16 cellular contexts compared by ENCODE assay signal in genomic region chr1:21165076-21165475, GRCh38.
"Had no signal": no experiment of that assay in that cellular context is flagged by ENCODE, and none has a peak within 500 bp of the region (broad histone marks: within the 10 kb centered on the region; RNA-seq: fewer than 3 reads in every experiment).

No MANE protein-coding gene starts in this region.

- DNase-seq: activated CD4-positive, alpha-beta T cell treated with anti-CD3 and anti-CD28 coated beads for 1 hour; activated CD4-positive, alpha-beta T cell treated with anti-CD3 and anti-CD28 coated beads, Interleukin-2, amount 50 U/mL, for 48 hours; activated CD8-positive, alpha-beta memory T cell treated with anti-CD3 and anti-CD28 coated beads, Interleukin-2, amount 10 ng/mL, durations not matched to agents 7 days and 5 days; activated effector memory CD4-positive, alpha-beta T cell treated with Interleukin-2 at 50 U/mL for 16 hours; activated T-cell treated with anti-CD3 and anti-CD28 coated beads, Interleukin-2, amount 50 U/mL, for 24 hours; brain microvascular endothelial cell; endodermal cell; glutamatergic neuron; spleen; stimulated activated CD4-positive, alpha-beta T cell treated with anti-CD3 and anti-CD28 coated beads, Interleukin-1b, Interleukin-23, amount 100 ng/mL, for 48 hours; stimulated activated naive B cell treated with anti-CD40 and anti-IgM and Interleukin-4, amounts not matched to agents 10 μg/mL and 1 μg/mL and 100 μg/mL, for 72 hours; substantia nigra; transverse colon had no signal

- H3K27ac Mint-ChIP-seq: activated naive CD4-positive, alpha-beta T cell treated with anti-CD3 and anti-CD28 coated beads, Interleukin-2, amount 50 U/mL, for 72 hours; activated T-cell treated with anti-CD3 and anti-CD28 coated beads, Interleukin-2, amount 50 U/mL, for 24 hours; endodermal cell; mesothelial cell of epicardium had no signal

- H3K9me3 ChIP-seq: right atrium auricular region, spleen, transverse colon had no signal

- H3K4me1 Mint-ChIP-seq: endodermal cell had no signal

- H3K27ac ChIP-seq: brain microvascular endothelial cell, right atrium auricular region, transverse colon had no signal

- H3K27me3 Mint-ChIP-seq: activated CD8-positive, alpha-beta memory T cell treated with anti-CD3 and anti-CD28 coated beads, Interleukin-2, amount 10 ng/mL, durations not matched to agents 7 days and 5 days; activated T-cell treated with anti-CD3 and anti-CD28 coated beads, Interleukin-2, amount 50 U/mL, for 24 hours; stimulated activated naive B cell treated with anti-CD40 and anti-IgM and Interleukin-4, amounts not matched to agents 10 μg/mL and 1 μg/mL and 100 μg/mL, for 72 hours had no signal

- H3K4me1 ChIP-seq: right atrium auricular region had no signal

- H3K9me3 Mint-ChIP-seq: activated naive CD4-positive, alpha-beta T cell treated with anti-CD3 and anti-CD28 coated beads, Interleukin-2, amount 50 U/mL, for 72 hours; activated T-cell treated with anti-CD3 and anti-CD28 coated beads, Interleukin-2, amount 50 U/mL, for 24 hours; endodermal cell had no signal

- ATAC-seq: activated CD8-positive, alpha-beta memory T cell treated with anti-CD3 and anti-CD28 coated beads, Interleukin-2, amount 10 ng/mL, durations not matched to agents 7 days and 5 days had no signal

- H3K27me3 ChIP-seq: brain microvascular endothelial cell, right atrium auricular region, spleen, transverse colon had no signal

- H3K4me3 Mint-ChIP-seq: activated CD8-positive, alpha-beta memory T cell treated with anti-CD3 and anti-CD28 coated beads, Interleukin-2, amount 10 ng/mL, durations not matched to agents 7 days and 5 days; activated T-cell treated with anti-CD3 and anti-CD28 coated beads, Interleukin-2, amount 50 U/mL, for 24 hours; endodermal cell; mesothelial cell of epicardium had no signal

- H3K4me3 ChIP-seq: right atrium auricular region, spleen, transverse colon had no signal
